Comparison of ENCODE assay signal across 31 cellular contexts in the genomic region with DNA sequence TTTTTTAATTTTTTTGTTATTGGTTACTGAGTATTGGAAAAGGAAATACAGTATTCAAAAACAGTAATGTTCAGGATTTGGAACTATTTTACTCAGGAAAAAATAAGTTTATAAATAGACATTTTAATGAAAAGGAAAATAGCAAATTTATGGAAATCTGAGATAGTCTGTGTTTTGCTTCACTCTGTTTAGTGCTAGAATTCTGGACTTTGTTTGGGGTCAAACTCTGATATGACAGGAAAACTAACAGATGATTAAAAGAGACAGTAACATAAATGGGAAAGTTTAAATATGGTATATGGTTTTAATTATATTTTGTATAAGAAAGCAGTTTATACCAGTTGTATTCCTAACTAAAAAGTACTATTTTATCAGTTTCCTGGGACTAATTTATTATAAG.
"Had no signal": no experiment of that assay in that cellular context is flagged by ENCODE, and none has a peak within 500 bp of the region (broad histone marks: within the 10 kb centered on the region; RNA-seq: fewer than 3 reads in every experiment).

No MANE protein-coding gene starts in this region.

- H3K36me3 ChIP-seq: suprapubic skin, tibial artery had no signal

- ATAC-seq: natural killer cell treated with Interleukin-12 subunit alpha and Interleukin-12 subunit beta and Interleukin-15 and Interleukin-18, amount 100 ng/mL, for 72 hours; sciatic nerve; stimulated activated memory B cell treated with anti-CD40 and anti-IgM and Interleukin-4, amounts not matched to agents 10 μg/mL and 1 μg/mL and 100 μg/mL, for 72 hours; T-helper 17 cell; upper lobe of right lung had no signal

- H3K4me3 ChIP-seq: lung, skin epidermis, stomach, suprapubic skin, tibial artery, upper lobe of right lung had no signal

- H3K9me3 ChIP-seq: stomach, suprapubic skin, tibial artery, upper lobe of right lung had no signal

- DNase-seq: activated CD4-positive, alpha-beta memory T cell treated with anti-CD3 and anti-CD28 coated beads, Interleukin-2, amount 10 ng/mL, durations not matched to agents 7 days and 5 days; activated CD4-positive, alpha-beta T cell treated with anti-CD3 and anti-CD28 coated beads for 1 hour; activated CD4-positive, alpha-beta T cell treated with anti-CD3 and anti-CD28 coated beads, Interleukin-2, amount 10 ng/mL, durations not matched to agents 7 days and 5 days; activated CD8-positive, alpha-beta memory T cell treated with anti-CD3 and anti-CD28 coated beads, Interleukin-2, amount 50 U/mL, for 48 hours; activated gamma-delta T cell; activated naive CD4-positive, alpha-beta T cell treated with anti-CD3 and anti-CD28 coated beads, Interleukin-2, amount 10 ng/mL, durations not matched to agents 7 days and 5 days; activated naive CD8-positive, alpha-beta T cell treated with anti-CD3 and anti-CD28 coated beads, Interleukin-2, amount 10 ng/mL, durations not matched to agents 7 days and 5 days; activated T-cell treated with anti-CD3 and anti-CD28 coated beads, Interleukin-2, amount 50 U/mL, for 24 hours; brain microvascular endothelial cell; cortex of kidney; foreskin fibroblast; head of caudate nucleus; hypothalamus; immature natural killer cell; mesendoderm; stimulated activated CD4-positive, alpha-beta T cell treated with anti-CD3 and anti-CD28 coated beads, Interleukin-1b, Interleukin-23, amount 100 ng/mL, for 48 hours; stimulated activated CD4-positive, alpha-beta T cell treated with anti-CD3 and anti-CD28 coated beads, Interleukin-4, amount 100 ng/mL, for 4 hours; stimulated activated CD8-positive, alpha-beta memory T cell treated with anti-CD3 and anti-CD28 coated beads, Interleukin-4, amount 100 ng/mL, for 48 hours; stomach; T-helper 17 cell; T1000; tibial artery; upper lobe of right lung had no signal

- H3K27ac ChIP-seq: brain microvascular endothelial cell, suprapubic skin, tibial artery, upper lobe of right lung had no signal

- H3K27me3 ChIP-seq: brain microvascular endothelial cell, stomach, suprapubic skin, tibial artery, upper lobe of right lung had no signal

- FAIRE-seq: astrocyte, endothelial cell of umbilical vein had no signal
